Comparison of ENCODE assay signal across 17 cellular contexts in genomic region chr20:9409352-9409751, GRCh38.
DNase-seq lines count a peak whose midpoint lies in the region; ATAC-seq and TF ChIP-seq lines count a peak whose summit lies in the region.
"Had no signal": no experiment of that assay in that cellular context is flagged by ENCODE, and none has a peak within 500 bp of the region (broad histone marks: within the 10 kb centered on the region; RNA-seq: fewer than 3 reads in every experiment).

No MANE protein-coding gene starts in this region.

- WGBS in lower leg skin, 2 donors: 76 to 84% methylated on average over 1 of the region's 1 CpG

- TF ChIP-seq POLR2A in lower leg skin (IDR thresholded peaks at IDR 0.05): no peak

- TF ChIP-seq CTCF in cardiac fibroblast (IDR thresholded peaks at IDR 0.05; ENCODE audit: low read depth, low read length) (no peak), lower leg skin (IDR thresholded peaks at IDR 0.05) (no peak)

- intact Hi-C loops in lower leg skin (cut with DNase I; ENCODE audit: low total_unique reads): loop anchor here (5.0 kb wide), 1 partner anchor 198 kb away; no protein-coding TSS in a partner anchor

- DNase-seq in EL (peak; percentile 52), NCI-H226 (peak; percentile 22), cardiac fibroblast (ENCODE audit: low read depth in 2 of 2) (peak; percentile 6 to 48), myocyte (ENCODE audit: low read depth) (peak; percentile 26), lower leg skin (ENCODE audit: low spot score in 2 of 2) (no peak)
- DNase-seq in activated CD8-positive, alpha-beta memory T cell treated with anti-CD3 and anti-CD28 coated beads for 24 hours: no peak
- DNase-seq: activated CD4-positive, CD25-positive, alpha-beta regulatory T cell; activated naive CD8-positive, alpha-beta T cell treated with anti-CD3 and anti-CD28 coated beads, Interleukin-2, amount 50 U/mL, for 24 hours; midbrain; NCI-H1048; NCI-H2081; NCI-H69 had no signal

- ATAC-seq in GM21423 (IDR thresholded peaks at IDR 0.05; ENCODE audit: unreplicated experiment): no peak
- no peak for ATAC-seq in GM19452 (IDR thresholded peaks at IDR 0.05; ENCODE audit: unreplicated experiment)
- ATAC-seq: activated naive CD8-positive, alpha-beta T cell treated with anti-CD3 and anti-CD28 coated beads, Interleukin-2, amount 50 U/mL, for 24 hours; K562; stimulated activated effector memory CD8-positive, alpha-beta T cell treated with anti-CD3 and anti-CD28 coated beads, Interleukin-12 subunit alpha, Interleukin-12 subunit beta, amount 100 ng/mL, for 72 hours had no signal

- H3K4me3 ChIP-seq in cardiac fibroblast (replicated peaks in 1 of 2; ENCODE audit: low read depth in 2 of 2, low read length in 2 of 2) (no peak overlapping the region), lower leg skin (ENCODE audit: low read depth, poor library complexity, severe bottlenecking) (no peak overlapping the region)
- H3K4me3 ChIP-seq: BLaER1, K562 had no signal

Comparison
In these comparisons a context has a peak if more than half of its experiments do, and no peak if none do; other contexts are left out.
1. DNase-seq: peak in EL (single experiment), NCI-H226 (single experiment), cardiac fibroblast (2 of 2) and myocyte (single experiment); none in lower leg skin (0 of 2) and activated CD8-positive, alpha-beta memory T cell treated with anti-CD3 and anti-CD28 coated beads for 24 hours (single experiment).